ENCODE assay signal across 11 cellular contexts in genomic region chr17:27533874-27534815, GRCh38.
DNase-seq lines count a peak whose midpoint lies in the region; ATAC-seq, FAIRE-seq and TF ChIP-seq lines count a peak whose summit lies in the region.
"Had no signal": no experiment of that assay in that cellular context is flagged by ENCODE, and none has a peak within 500 bp of the region (broad histone marks: within the 10 kb centered on the region; RNA-seq: fewer than 3 reads in every experiment).

No MANE protein-coding gene starts in this region.

- CTCF ChIA-PET in H1 (lab: Charles Lee; ENCODE audit: partially characterized antibody) = interaction anchor here (0.5 to 5.8 kb wide), 36 partner anchors 9 to 292 kb away, joined by 3 to 52 read pairs (median 4); partner anchors contain the start of gene KSR1

- no peak overlapping the region for H3K4me2 ChIP-seq in H1 (ENCODE audit: insufficient read depth in 1 of 2, low read depth in 2 of 2, low read length in 2 of 2)

- peak; percentile 54 to 67 for TF ChIP-seq RAD21 in H1 (IDR thresholded peaks at IDR 0.05 in 1 of 2, conservative IDR thresholded peaks at IDR 0.05 in 1 of 2; ENCODE audit: low read depth in 2 of 2, low read length in 2 of 2)

- H3K36me3 ChIP-seq in MG63 (no peaks in the 10 kb centered on the region), H1 (ENCODE audit: control insufficient read depth in 2 of 4, insufficient read depth in 4 of 4, low read length in 3 of 4) (no peaks in the 10 kb centered on the region), muscle layer of colon (ENCODE audit: insufficient read depth, low read length) (no peaks in the 10 kb centered on the region), lower lobe of right lung (no peaks in the 10 kb centered on the region)

- no peak overlapping the region for H2BK20ac ChIP-seq in H1 (ENCODE audit: low read length)

- H3K27ac ChIP-seq in H1 (ENCODE audit: low read depth, low read length) = no peak overlapping the region
- H3K27ac ChIP-seq in muscle layer of colon (ENCODE audit: low read depth, low read length) = peak overlapping the region; percentile 2
- H3K27ac ChIP-seq in lower lobe of right lung = no peak overlapping the region

- POLR2A ChIA-PET in H1 (lab: Charles Lee; ENCODE audit: partially characterized antibody) = interaction anchor here (1.2 to 2.1 kb wide), 3 partner anchors 16 to 78 kb away, joined by 3 to 8 read pairs (median 4); partner anchors contain the start of gene KSR1

- H3K14ac ChIP-seq in H1 (ENCODE audit: insufficient read length) = no peak overlapping the region

- H4K5ac ChIP-seq in H1 (ENCODE audit: insufficient read length, low read depth, low read length) = no peak overlapping the region

- DNase-seq in AG08396 (ENCODE audit: low spot score) (peak; percentile 84), MG63 (peak; percentile 85), H1 (ENCODE audit: low read depth in 1 of 2, low spot score in 2 of 2) (no peak), lower lobe of right lung (no peak), NCI-H2029 (lab: John Stamatoyannopoulos, UW) (no peak)
- DNase-seq in stimulated activated CD4-positive, alpha-beta T cell treated with anti-CD3 and anti-CD28 coated beads, Interleukin-12 subunit alpha, Interleukin-12 subunit beta, amount 100 ng/mL, for 4 hours = no peak
- DNase-seq: activated CD4-positive, alpha-beta T cell treated with anti-CD3 and anti-CD28 coated beads, Interleukin-2, amount 50 U/mL, for 48 hours; CD8-positive, alpha-beta memory T cell; OCI-M1 had no signal

- TF ChIP-seq CTCF in H1 (IDR thresholded peaks at IDR 0.05; ENCODE audit: control extremely low read depth in 1 of 3, insufficient read depth in 1 of 3, low read depth in 1 of 3, low read length in 3 of 3) (peak; percentile 57 to 60 (median 57)), lower lobe of right lung (IDR thresholded peaks at IDR 0.05) (no peak)

- no peak overlapping the region for H3K23ac ChIP-seq in H1 (ENCODE audit: insufficient read length)

- H3K79me2 ChIP-seq in H1 (ENCODE audit: control insufficient read depth in 1 of 2, insufficient read depth in 2 of 2, low read length in 2 of 2) = peaks cover 0 to 81% of the 10 kb centered on the region in 2 experiments; a peak in 2 of 4 replicates

- no peak overlapping the region for H2BK120ac ChIP-seq in H1 (replicated peaks; ENCODE audit: low read depth, low read length)

- ATAC-seq in GM18505 (IDR thresholded peaks at IDR 0.05; ENCODE audit: unreplicated experiment) (no peak), lower lobe of right lung (no peak)

- no peak overlapping the region for H3K4ac ChIP-seq in H1 (replicated peaks; ENCODE audit: insufficient read length, low read depth, low read length)

- peak overlapping the region; percentile 73 for H2BK15ac ChIP-seq in H1 (ENCODE audit: low read length)

- no peak overlapping the region for H3K56ac ChIP-seq in H1 (replicated peaks; ENCODE audit: insufficient read length, low read depth, low read length)

- H4K91ac ChIP-seq in H1 (replicated peaks; ENCODE audit: insufficient read length, low read length) = no peak overlapping the region

- no peak for FAIRE-seq in H1 (lab: Jason Lieb, UNC)

- H4K8ac ChIP-seq in H1 (ENCODE audit: extremely low read depth, insufficient read depth, low read length) = peak overlapping the region; percentile 35; the same call in 1 of the 2 replicates

- WGBS in H1 (ENCODE audit: extremely low coverage in 1 of 2, insufficient coverage in 1 of 2, insufficient read length in 1 of 2, insufficient replicate concordance in 2 of 2, low coverage in 1 of 2, low lambda C conversion rate in 2 of 2, missing lambda C conversion rate in 1 of 2), 2 experiments = 88% methylated on average over 14 of the region's 14 CpGs; no CpG with 5 or more reads in 1 of the 2 experiments

- no peak overlapping the region for H3K18ac ChIP-seq in H1 (ENCODE audit: extremely low read depth, low read length)

- H2BK12ac ChIP-seq in H1 (ENCODE audit: low read depth, low read length) = no peak overlapping the region

- intact Hi-C loops in lower lobe of right lung (cut with DNase I) = no loop called here

- H2BK5ac ChIP-seq in H1 (ENCODE audit: low read depth, low read length) = no peak overlapping the region; the same call in 1 of the 2 replicates

- TF ChIP-seq EP300 in H1 (IDR thresholded peaks at IDR 0.05; ENCODE audit: borderline replicate concordance in 1 of 2, low read depth in 2 of 2, low read length in 2 of 2) = no peak

- TF ChIP-seq POLR2A in H1 (IDR thresholded peaks at IDR 0.05; ENCODE audit: control extremely low read depth in 1 of 2, low read depth in 2 of 2, low read length in 2 of 2) = no peak
- TF ChIP-seq POLR2A in GM18505 (IDR thresholded peaks at IDR 0.05; ENCODE audit: borderline replicate concordance, extremely low read depth, insufficient read depth, insufficient read length) = no peak

- peaks cover 0 to 18% (median 8%) of the 10 kb centered on the region in 4 experiments; a peak in 6 of 7 replicates for H3K4me1 ChIP-seq in H1 (replicated peaks in 1 of 4; ENCODE audit: control insufficient read depth in 3 of 4, insufficient read depth in 4 of 4, low read length in 3 of 4)
- peaks cover 59% of the 10 kb centered on the region for H3K4me1 ChIP-seq in muscle layer of colon (ENCODE audit: insufficient read depth, low read length)
- H3K4me1 ChIP-seq in lower lobe of right lung = peaks cover 89% of the 10 kb centered on the region

- no peak overlapping the region for H2AFZ ChIP-seq in H1 (ENCODE audit: low read length)

- H3K79me1 ChIP-seq in H1 (ENCODE audit: low read depth, low read length) = peaks cover 10% of the 10 kb centered on the region

- peaks cover 0 to 3% of the 10 kb centered on the region in 2 experiments for H4K20me1 ChIP-seq in H1 (replicated peaks in 1 of 2; ENCODE audit: control insufficient read depth in 1 of 2, insufficient read depth in 2 of 2, low read length in 2 of 2)

- no peak overlapping the region for H3K4me3 ChIP-seq in MG63
- H3K4me3 ChIP-seq in H1 (ENCODE audit: extremely low read depth in 1 of 4, insufficient read depth in 2 of 4, low read depth in 3 of 4, low read length in 4 of 4) = no peak overlapping the region
- no peak overlapping the region for H3K4me3 ChIP-seq in muscle layer of colon (ENCODE audit: low read depth in 1 of 2, low read length in 2 of 2)
- H3K4me3 ChIP-seq in lower lobe of right lung = no peak overlapping the region

- H3K27me3 ChIP-seq in MG63 (no peaks in the 10 kb centered on the region), H1 (replicated peaks in 1 of 4; ENCODE audit: control insufficient read depth in 3 of 4, extremely low read depth in 1 of 4, insufficient read depth in 3 of 4, low read length in 3 of 4) (no peaks in the 10 kb centered on the region), muscle layer of colon (ENCODE audit: control insufficient read depth in 1 of 2, insufficient read depth in 2 of 2, low read length in 2 of 2) (no peaks in the 10 kb centered on the region), lower lobe of right lung (ENCODE audit: low read depth) (no peaks in the 10 kb centered on the region)

- no peak overlapping the region for H3K9ac ChIP-seq in H1 (replicated peaks in 1 of 4; ENCODE audit: extremely low read depth in 1 of 4, low read depth in 3 of 4, low read length in 3 of 4)
- no peak overlapping the region for H3K9ac ChIP-seq in muscle layer of colon (ENCODE audit: low read length)

- no peak overlapping the region; the same call in 1 of the 2 replicates for H2AK5ac ChIP-seq in H1 (ENCODE audit: low read depth, low read length)

- H3K9me3 ChIP-seq in MG63 (no peaks in the 10 kb centered on the region), H1 (ENCODE audit: insufficient read depth in 2 of 2, low read depth in 1 of 2, low read length in 1 of 2) (no peaks in the 10 kb centered on the region), muscle layer of colon (ENCODE audit: low read length) (no peaks in the 10 kb centered on the region), lower lobe of right lung (no peaks in the 10 kb centered on the region)

- H3K23me2 ChIP-seq in H1 (ENCODE audit: low read depth, low read length) = no peaks in the 10 kb centered on the region

TF ChIP-seq in H1, 55 proteins besides CTCF, POLR2A, EP300 and RAD21:
- 0 out of 2 replicates have a peak, but pooled peaks have one; percentile 50 for TF ChIP-seq TEAD4 (IDR thresholded peaks at IDR 0.05; ENCODE audit: low read depth, low read length)
- TF ChIP-seq BCL11A (IDR thresholded peaks at IDR 0.05; ENCODE audit: low read depth in 2 of 2, low read length in 2 of 2) = no peak

Comparison
In these comparisons a context has a peak if more than half of its experiments do, and no peak if none do; other contexts are left out.
1. DNase-seq: peak in AG08396 (single experiment) and MG63 (single experiment); none in H1 (0 of 2), lower lobe of right lung (single experiment), stimulated activated CD4-positive, alpha-beta T cell treated with anti-CD3 and anti-CD28 coated beads, Interleukin-12 subunit alpha, Interleukin-12 subunit beta, amount 100 ng/mL, for 4 hours (single experiment) and NCI-H2029 (single experiment).